ENCODE assay signal across 9 cellular contexts in the genomic region with DNA sequence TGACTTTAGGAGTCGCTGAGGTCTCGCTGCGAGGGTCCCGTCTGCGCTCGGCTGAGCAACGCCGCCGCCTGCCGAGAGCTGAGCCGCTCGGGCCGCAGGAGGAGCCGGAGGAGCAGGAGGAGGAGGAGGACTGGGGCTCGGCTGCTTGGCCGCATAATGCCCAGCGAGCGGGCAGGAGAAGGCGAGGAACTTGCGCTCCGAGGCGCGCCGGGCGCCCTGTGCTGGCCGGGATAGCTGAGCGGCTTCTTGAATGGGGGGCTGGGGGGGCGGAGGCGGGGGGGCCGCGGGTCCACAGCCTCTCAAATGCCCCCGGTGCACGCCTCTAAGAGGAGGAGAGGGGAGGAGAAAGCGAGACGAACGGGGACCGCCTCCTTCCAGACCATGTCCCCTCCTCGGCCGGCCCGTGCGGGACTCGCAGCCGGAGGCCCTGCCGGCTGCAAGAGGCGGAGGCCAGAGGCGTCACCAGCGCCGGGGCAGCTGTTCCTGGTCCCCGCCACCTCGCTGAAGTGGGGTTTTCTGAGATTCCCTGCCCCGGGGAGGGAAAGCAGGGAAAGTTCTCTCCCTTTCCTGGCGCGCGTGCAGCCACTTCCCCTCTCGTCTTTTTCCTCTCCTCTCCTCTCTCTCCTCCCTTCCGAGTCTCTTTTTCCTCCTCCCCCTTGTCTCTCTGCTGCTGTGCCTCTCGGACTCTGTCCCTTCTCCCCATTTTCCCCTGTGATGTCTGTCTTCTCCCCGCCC. TPM values are rescaled to one million over a fixed set of nuclear protein-coding genes. Genes with fewer than 3 reads are reported as not detected.
DNase-seq lines count a peak whose midpoint lies in the region; ATAC-seq and TF ChIP-seq lines count a peak whose summit lies in the region.
"Had no signal": no experiment of that assay in that cellular context is flagged by ENCODE, and none has a peak within 500 bp of the region (broad histone marks: within the 10 kb centered on the region; RNA-seq: fewer than 3 reads in every experiment).

A gene with protein sequence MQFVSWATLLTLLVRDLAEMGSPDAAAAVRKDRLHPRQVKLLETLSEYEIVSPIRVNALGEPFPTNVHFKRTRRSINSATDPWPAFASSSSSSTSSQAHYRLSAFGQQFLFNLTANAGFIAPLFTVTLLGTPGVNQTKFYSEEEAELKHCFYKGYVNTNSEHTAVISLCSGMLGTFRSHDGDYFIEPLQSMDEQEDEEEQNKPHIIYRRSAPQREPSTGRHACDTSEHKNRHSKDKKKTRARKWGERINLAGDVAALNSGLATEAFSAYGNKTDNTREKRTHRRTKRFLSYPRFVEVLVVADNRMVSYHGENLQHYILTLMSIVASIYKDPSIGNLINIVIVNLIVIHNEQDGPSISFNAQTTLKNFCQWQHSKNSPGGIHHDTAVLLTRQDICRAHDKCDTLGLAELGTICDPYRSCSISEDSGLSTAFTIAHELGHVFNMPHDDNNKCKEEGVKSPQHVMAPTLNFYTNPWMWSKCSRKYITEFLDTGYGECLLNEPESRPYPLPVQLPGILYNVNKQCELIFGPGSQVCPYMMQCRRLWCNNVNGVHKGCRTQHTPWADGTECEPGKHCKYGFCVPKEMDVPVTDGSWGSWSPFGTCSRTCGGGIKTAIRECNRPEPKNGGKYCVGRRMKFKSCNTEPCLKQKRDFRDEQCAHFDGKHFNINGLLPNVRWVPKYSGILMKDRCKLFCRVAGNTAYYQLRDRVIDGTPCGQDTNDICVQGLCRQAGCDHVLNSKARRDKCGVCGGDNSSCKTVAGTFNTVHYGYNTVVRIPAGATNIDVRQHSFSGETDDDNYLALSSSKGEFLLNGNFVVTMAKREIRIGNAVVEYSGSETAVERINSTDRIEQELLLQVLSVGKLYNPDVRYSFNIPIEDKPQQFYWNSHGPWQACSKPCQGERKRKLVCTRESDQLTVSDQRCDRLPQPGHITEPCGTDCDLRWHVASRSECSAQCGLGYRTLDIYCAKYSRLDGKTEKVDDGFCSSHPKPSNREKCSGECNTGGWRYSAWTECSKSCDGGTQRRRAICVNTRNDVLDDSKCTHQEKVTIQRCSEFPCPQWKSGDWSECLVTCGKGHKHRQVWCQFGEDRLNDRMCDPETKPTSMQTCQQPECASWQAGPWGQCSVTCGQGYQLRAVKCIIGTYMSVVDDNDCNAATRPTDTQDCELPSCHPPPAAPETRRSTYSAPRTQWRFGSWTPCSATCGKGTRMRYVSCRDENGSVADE (N-terminal part only) (minus strand): TSS at position 220 of the 735 bp plus-strand sequence. CDS start 343 bp downstream, outside the sequence.

- H3K9me3 ChIP-seq in PC-3 (ENCODE audit: low read length) (no peaks in the 10 kb centered on the region), thymus (ENCODE audit: control insufficient read depth) (no peaks in the 10 kb centered on the region)

- no peak for DNase-seq in AG09309 (ENCODE audit: low read depth)
- DNase-seq in PC-3: no peak
- peak; percentile 37 for DNase-seq in epithelial cell of esophagus (ENCODE audit: low read depth)
- peak; percentile 68 to 89 for DNase-seq in lung microvascular endothelial cell (ENCODE audit: low read depth in 2 of 2)
- no peak for DNase-seq in activated CD4-positive, alpha-beta T cell treated with anti-CD3 and anti-CD28 coated beads, Interleukin-2, amount 50 U/mL, for 4 hours
- DNase-seq in DMS153 (lab: John Stamatoyannopoulos, UW): no peak

- H3K79me2 ChIP-seq in PC-3 (ENCODE audit: low read length): no peaks in the 10 kb centered on the region

- WGBS in thymus: 2% methylated on average over 58 of the region's 58 CpGs

- H3F3A ChIP-seq in PC-3 (ENCODE audit: low read length, unreplicated experiment): no peaks in the 10 kb centered on the region

- BruUV-seq in PC-3 (replicated peaks; lab: Mats Ljungman, UMichigan): no TSS peak

- TF ChIP-seq CTCF in AG09309 (IDR thresholded peaks at IDR 0.05; ENCODE audit: control insufficient read depth, insufficient read depth, low read depth, low read length, missing control alignments) (no peak), PC-3 (conservative IDR thresholded peaks at IDR 0.05; ENCODE audit: low read depth, low read length) (no peak), epithelial cell of esophagus (IDR thresholded peaks at IDR 0.05; ENCODE audit: insufficient read depth, low read depth, low read length, missing control alignments) (no peak)

- CTCF ChIA-PET in PC-3 (lab: Charles Lee): no interaction called here

- intact Hi-C loops in PC-3 (cut with micrococcal nuclease): no loop called here

- no peaks in the 10 kb centered on the region for H3K9me2 ChIP-seq in PC-3 (replicated peaks; ENCODE audit: low read length)

- peak within 1 kb of the TSS; percentile 28; the same call in 1 of the 2 replicates for H3K4me2 ChIP-seq in PC-3 (ENCODE audit: low read length)

- H3K36me3 ChIP-seq in PC-3 (ENCODE audit: low read depth, low read length) (no peaks in the 10 kb centered on the region), thymus (ENCODE audit: control insufficient read depth, insufficient read depth) (no peaks in the 10 kb centered on the region)

- no peaks in the 10 kb centered on the region for H3K4me1 ChIP-seq in PC-3 (ENCODE audit: insufficient read depth, low read length)
- H3K4me1 ChIP-seq in thymus (ENCODE audit: control insufficient read depth, insufficient read depth, low read length): no peaks in the 10 kb centered on the region

- H2AFZ ChIP-seq in PC-3 (ENCODE audit: low read length): no peak within 1 kb of the TSS

- ATAC-seq in PC-3 (0 out of 2 replicates have a peak, but pooled peaks have one; percentile 22), GM21423 (IDR thresholded peaks at IDR 0.05; ENCODE audit: unreplicated experiment) (no peak)
- ATAC-seq: GM12878 had no signal

- no peak within 1 kb of the TSS for H3K9ac ChIP-seq in PC-3 (ENCODE audit: low read length)

- H3K4me3 ChIP-seq in AG09309 (ENCODE audit: control insufficient read depth, low read depth, low read length) (peak within 1 kb of the TSS; percentile 64), PC-3 (ENCODE audit: low read length) (peak within 1 kb of the TSS; percentile 32; the same call in 1 of the 2 replicates), epithelial cell of esophagus (ENCODE audit: low read length) (peak within 1 kb of the TSS; percentile 28), thymus (ENCODE audit: low read length) (peak within 1 kb of the TSS; percentile 18)
- H3K4me3 ChIP-seq: GM12878 had no signal

- H3K27ac ChIP-seq in PC-3 (ENCODE audit: low read length) (no peak within 1 kb of the TSS), thymus (ENCODE audit: low read depth) (no peak within 1 kb of the TSS)

- POLR2A ChIA-PET in PC-3 (lab: Charles Lee; ENCODE audit: unreplicated experiment): no interaction called here

- peaks cover 33% of the 10 kb centered on the region for H3K27me3 ChIP-seq in PC-3 (ENCODE audit: low read length)
- H3K27me3 ChIP-seq in thymus (ENCODE audit: control insufficient read depth, insufficient read depth): peaks cover 30% of the 10 kb centered on the region

- H4K20me1 ChIP-seq in PC-3 (ENCODE audit: low read length): no peaks in the 10 kb centered on the region

RNA-seq across cellular contexts. Expression of the gene that starts here (rescaled TPM):
- total RNA-seq in PC-3 (2014; rRNA removed) (0.55 TPM in 1 of 2 replicates, not detected in the other), lung microvascular endothelial cell (20.6 and 21.1 TPM in 2 replicates)
- 8.0 TPM for polyA plus RNA-seq in thymus
- total RNA-seq: GM12878 had no signal

Comparison
In these comparisons a context has a peak if more than half of its experiments do, and no peak if none do; other contexts are left out.
1. RNA of the gene that starts here (total RNA-seq): 20.6 to 21.1 TPM in lung microvascular endothelial cell; 0.55 TPM in PC-3; every median in the first group is over 10 times any median in the second.
2. Peak in ATAC-seq, H3K4me3 ChIP-seq and H3K4me2 ChIP-seq in PC-3; RNA of the gene not detected or under 1 TPM.
3. DNase-seq: peak in epithelial cell of esophagus (single experiment) and lung microvascular endothelial cell (2 of 2); none in AG09309 (single experiment), PC-3 (single experiment), activated CD4-positive, alpha-beta T cell treated with anti-CD3 and anti-CD28 coated beads, Interleukin-2, amount 50 U/mL, for 4 hours (0 of 2) and DMS153 (single experiment).
4. Peak in every context shown above with its lines, with median percentiles within 50 percentile points of each other: H3K4me3 ChIP-seq.